In genomic region chr12:81200561-81200960, GRCh38 we compare ENCODE assay signal across 7 cellular contexts.
DNase-seq lines count a peak whose midpoint lies in the region; ATAC-seq, FAIRE-seq and TF ChIP-seq lines count a peak whose summit lies in the region.
"Not testable (repeated sequence)": the region's sequence is repeated elsewhere in the genome, so short reads cannot be mapped to it uniquely, and the experiment has no call there.

No MANE protein-coding gene starts in this region.

- DNase-seq in ACHN (peak; percentile 83), RCC 7860 (ENCODE audit: low spot score) (peak; percentile 21), glomerular visceral epithelial cell (ENCODE audit: extremely low spot score) (peak; percentile 62), left kidney (ENCODE audit: low read depth, low spot score) (peak; percentile 64), thyroid gland (peak; percentile 63 to 72)
- not testable (repeated sequence) for DNase-seq in nephron progenitor cell

- H3K36me3 ChIP-seq in thyroid gland: not testable (repeated sequence)

- WGBS in thyroid gland, 2 donors: 25 to 35% methylated on average over 6 of the region's 6 CpGs

- H3K9me3 Mint-ChIP-seq in nephron progenitor cell: not testable (repeated sequence)

- H3K4me1 Mint-ChIP-seq in nephron progenitor cell: not testable (repeated sequence)

- not testable (repeated sequence) for H3K4me3 ChIP-seq in thyroid gland (replicated peaks in 1 of 3)

- peak overlapping the region; percentile 15 to 81 (median 47) for H3K27ac ChIP-seq in thyroid gland

- TF ChIP-seq CTCF in nephron progenitor cell (IDR thresholded peaks at IDR 0.05); thyroid gland (IDR thresholded peaks at IDR 0.05): not testable (repeated sequence)

- in situ Hi-C loops in ACHN (cut with HindIII; ENCODE audit: low pct_ligation_motif_present, low pct_unique_long_range_greater_than_20kb, low sequenced_read_pairs): not testable (repeated sequence)

- H3K27me3 ChIP-seq in thyroid gland: not testable (repeated sequence)

- ATAC-seq in GM19463 (IDR thresholded peaks at IDR 0.05; ENCODE audit: unreplicated experiment): peak; percentile 50

- FAIRE-seq in RCC 7860 (lab: Jason Lieb, UNC): peak; percentile 84

- not testable (repeated sequence) for H3K4me3 Mint-ChIP-seq in nephron progenitor cell

- not testable (repeated sequence) for H3K27me3 Mint-ChIP-seq in nephron progenitor cell (ENCODE audit: low read depth, poor library complexity)

- not testable (repeated sequence) for H3K9me3 ChIP-seq in thyroid gland

- H3K36me3 Mint-ChIP-seq in nephron progenitor cell (ENCODE audit: low read depth): peaks cover 13% of the 10 kb centered on the region

- not testable (repeated sequence) for TF ChIP-seq POLR2A in thyroid gland (IDR thresholded peaks at IDR 0.05)

- intact Hi-C loops in thyroid gland (cut with DNase I): not testable (repeated sequence)

- H3K27ac Mint-ChIP-seq in nephron progenitor cell: peak overlapping the region; percentile 96

- not testable (repeated sequence) for H3K4me1 ChIP-seq in thyroid gland
